11 cellular contexts compared by ENCODE assay signal in genomic region chr16:71929048-71929447, GRCh38. TPM values are rescaled to one million over a fixed set of nuclear protein-coding genes. Genes with fewer than 3 reads are reported as not detected.
A peak's percentile ranks its signal among the peaks of the same experiment; 100 is the strongest.
DNase-seq lines count a peak whose midpoint lies in the region; ATAC-seq and TF ChIP-seq lines count a peak whose summit lies in the region.
"Had no signal": no experiment of that assay in that cellular context is flagged by ENCODE, and none has a peak within 500 bp of the region (broad histone marks: within the 10 kb centered on the region; RNA-seq: fewer than 3 reads in every experiment).

No MANE protein-coding gene starts in this region.

- H3K27ac ChIP-seq in cardiac muscle cell (peak overlapping the region; percentile 92), coronary artery (peak overlapping the region; percentile 44 to 82)
- H3K27ac ChIP-seq: BLaER1 treated with 17β-estradiol and CSF1 and Interleukin-3, amounts not matched to agents 10 nM and 100 nM; SK-N-MC had no signal

- H3K27ac Mint-ChIP-seq in mesothelial cell of epicardium = peak overlapping the region; percentile 84

- peaks cover 24% of the 10 kb centered on the region for H3K36me3 Mint-ChIP-seq in mesothelial cell of epicardium

- intact Hi-C loops in cardiac septum (cut with DNase I) = no loop called here

- peaks cover 53% of the 10 kb centered on the region for H3K36me3 ChIP-seq in cardiac muscle cell

- H3K27me3 ChIP-seq in cardiac muscle cell = no peaks in the 10 kb centered on the region
- H3K27me3 ChIP-seq: BLaER1 treated with 17β-estradiol and CSF1 and Interleukin-3, amounts not matched to agents 10 nM and 100 nM had no signal

- CTCF ChIA-PET in GM10248 (lab: Yijun Ruan, JAX) = interaction anchor here (1.5 to 4.7 kb wide), 4 partner anchors 10 to 46 kb away, joined by 7 to 31 read pairs (median 11); no protein-coding TSS in a partner anchor

- peaks cover 41% of the 10 kb centered on the region for H3K4me1 ChIP-seq in cardiac muscle cell (ENCODE audit: low read depth)

- no peak overlapping the region for H3K4me3 ChIP-seq in cardiac muscle cell
- no peak overlapping the region for H3K4me3 ChIP-seq in coronary artery
- H3K4me3 ChIP-seq: BLaER1 treated with 17β-estradiol and CSF1 and Interleukin-3, amounts not matched to agents 10 nM and 100 nM; SK-N-MC had no signal

- no peaks in the 10 kb centered on the region for H3K27me3 Mint-ChIP-seq in mesothelial cell of epicardium (ENCODE audit: low read depth)

- H3K4me3 Mint-ChIP-seq in mesothelial cell of epicardium = no peak overlapping the region

- POLR2A ChIA-PET in GM10248 (lab: Yijun Ruan, JAX) = no interaction called here

- DNase-seq in cardiac muscle cell (ENCODE audit: low read depth in 1 of 2, low spot score in 1 of 2) = peak; percentile 42 to 69
- no peak for DNase-seq in cardiac septum (ENCODE audit: low spot score)
- no peak for DNase-seq in coronary artery (ENCODE audit: low spot score)
- no peak for DNase-seq in mesothelial cell of epicardium (ENCODE audit: low spot score in 2 of 2, unreplicated experiment in 2 of 2)
- no peak for DNase-seq in SK-N-DZ (ENCODE audit: low spot score)
- DNase-seq in GM10248 (ENCODE audit: extremely low spot score) = no peak
- DNase-seq: NCI-H1417 had no signal

- peaks cover 49% of the 10 kb centered on the region for H3K4me1 Mint-ChIP-seq in mesothelial cell of epicardium

- no peaks in the 10 kb centered on the region for H3K9me3 ChIP-seq in cardiac muscle cell (ENCODE audit: low read depth)
- H3K9me3 ChIP-seq: BLaER1 treated with 17β-estradiol and CSF1 and Interleukin-3, amounts not matched to agents 10 nM and 100 nM had no signal

- ATAC-seq in HG02798 (IDR thresholded peaks at IDR 0.05; ENCODE audit: poor library complexity, unreplicated experiment) = no peak
- ATAC-seq in HG02938 (IDR thresholded peaks at IDR 0.05; ENCODE audit: unreplicated experiment) = no peak

- TF ChIP-seq CTCF in cardiac muscle cell (IDR thresholded peaks at IDR 0.05; ENCODE audit: low read depth, low read length) = no peak
- no peak for TF ChIP-seq CTCF in coronary artery (IDR thresholded peaks at IDR 0.05)
- no peak for TF ChIP-seq CTCF in mesothelial cell of epicardium (IDR thresholded peaks at IDR 0.05; ENCODE audit: unreplicated experiment)
- TF ChIP-seq CTCF in GM10248 (IDR thresholded peaks at IDR 0.05; ENCODE audit: control extremely low read depth, extremely low read depth, low read depth, missing control alignments) = no peak

- no peaks in the 10 kb centered on the region for H3K9me3 Mint-ChIP-seq in mesothelial cell of epicardium

RNA-seq across cellular contexts. Expression of gene IST1, which starts 33.7 kb away (rescaled TPM):
- total RNA-seq in cardiac muscle cell (180 and 248 TPM in 2 replicates), cardiac septum (111 TPM), mesothelial cell of epicardium (307 to 309 TPM (median 309 TPM) in 3 replicates)
- 164 and 227 TPM in 2 replicates for polyA plus RNA-seq in cardiac muscle cell
- polyA plus RNA-seq in SK-N-DZ (2014; cell fraction: cytosol; rRNA removed) = 403 and 436 TPM in 2 replicates
- 316 and 411 TPM in 2 replicates for polyA plus RNA-seq in SK-N-DZ (2014; cell fraction: nucleus; rRNA removed)

RNA-seq across cellular contexts. Expression of gene ZNF821, which starts 45.1 kb away (rescaled TPM):
- 24.9 and 25.1 TPM in 2 replicates for total RNA-seq in cardiac muscle cell
- 19.6 and 28.7 TPM in 2 replicates for polyA plus RNA-seq in cardiac muscle cell
- 7.2 TPM for total RNA-seq in cardiac septum
- 25.2 to 28.8 TPM (median 27.1 TPM) in 3 replicates for total RNA-seq in mesothelial cell of epicardium
- polyA plus RNA-seq in SK-N-DZ (2014; cell fraction: cytosol; rRNA removed) = 46.7 and 88.4 TPM in 2 replicates
- 37.9 and 43.1 TPM in 2 replicates for polyA plus RNA-seq in SK-N-DZ (2014; cell fraction: nucleus; rRNA removed)

Comparison
In these comparisons a context has a peak if more than half of its experiments do, and no peak if none do; other contexts are left out.
1. DNase-seq: peak in cardiac muscle cell (2 of 2); none in cardiac septum (single experiment), coronary artery (single experiment), mesothelial cell of epicardium (0 of 2), SK-N-DZ (single experiment) and GM10248 (single experiment).